Comparison of ENCODE assay signal across 16 cellular contexts in genomic region chr11:35005156-35005780, GRCh38.
A peak's percentile ranks its signal among the peaks of the same experiment; 100 is the strongest.
DNase-seq lines count a peak whose midpoint lies in the region; ATAC-seq and TF ChIP-seq lines count a peak whose summit lies in the region.
"Had no signal": no experiment of that assay in that cellular context is flagged by ENCODE, and none has a peak within 500 bp of the region (broad histone marks: within the 10 kb centered on the region; RNA-seq: fewer than 3 reads in every experiment).

No MANE protein-coding gene starts in this region.

- H3K27me3 ChIP-seq in OCI-LY3 (ENCODE audit: low read depth, low read length) (no peaks in the 10 kb centered on the region), upper lobe of right lung (no peaks in the 10 kb centered on the region)
- H3K27me3 ChIP-seq: testis had no signal

- H3K4me3 ChIP-seq in OCI-LY3 (ENCODE audit: low read length) (no peak overlapping the region), upper lobe of right lung (no peak overlapping the region)
- H3K4me3 ChIP-seq: testis had no signal

- no peaks in the 10 kb centered on the region for H3K36me3 ChIP-seq in OCI-LY3 (replicated peaks; ENCODE audit: low read depth, low read length)
- no peaks in the 10 kb centered on the region for H3K36me3 ChIP-seq in upper lobe of right lung

- peak; percentile 50 for DNase-seq in DMS53 (lab: John Stamatoyannopoulos, UW)
- no peak for DNase-seq in DMS53 treated with DMSO at 0.1 percent for 48 hours (lab: John Stamatoyannopoulos, UW; ENCODE audit: unreplicated experiment)
- DNase-seq in left colon = peak in 1 of 2 donors; percentile 38
- DNase-seq in upper lobe of right lung = no peak
- no peak for DNase-seq in HK-2 (ENCODE audit: unreplicated experiment)
- DNase-seq in inferior parietal cortex (ENCODE audit: extremely low spot score) = no peak
- no peak for DNase-seq in WTC11 (ENCODE audit: low spot score)
- DNase-seq: activated CD4-positive, CD25-positive, alpha-beta regulatory T cell; activated CD8-positive, alpha-beta memory T cell treated with anti-CD3 and anti-CD28 coated beads, Interleukin-2, amount 10 ng/mL, durations not matched to agents 7 days and 5 days; activated naive CD4-positive, alpha-beta T cell treated with anti-CD3 and anti-CD28 coated beads, Interleukin-2, amount 10 ng/mL, durations not matched to agents 7 days and 5 days; CD8-positive, alpha-beta memory T cell; effector CD8-positive, alpha-beta T cell; GF-D8; mesendoderm; testis had no signal

- H3K9me3 Mint-ChIP-seq in WTC11 = no peaks in the 10 kb centered on the region
- H3K9me3 Mint-ChIP-seq: activated naive CD4-positive, alpha-beta T cell treated with anti-CD3 and anti-CD28 coated beads, Interleukin-2, amount 10 ng/mL, durations not matched to agents 7 days and 5 days; CD8-positive, alpha-beta memory T cell had no signal

- no peak overlapping the region for H3K27ac Mint-ChIP-seq in WTC11
- H3K27ac Mint-ChIP-seq: activated CD8-positive, alpha-beta memory T cell treated with anti-CD3 and anti-CD28 coated beads, Interleukin-2, amount 10 ng/mL, durations not matched to agents 7 days and 5 days; activated naive CD4-positive, alpha-beta T cell treated with anti-CD3 and anti-CD28 coated beads, Interleukin-2, amount 10 ng/mL, durations not matched to agents 7 days and 5 days had no signal

- POLR2A ChIA-PET in WTC11 (lab: Charles Lee) = no interaction called here

- H3K4me1 Mint-ChIP-seq in WTC11 = peaks cover 10% of the 10 kb centered on the region

- intact Hi-C loops in left colon (cut with DNase I, micrococcal nuclease) (loop anchor here in 1 of 2 donors (10.0 kb wide), 1 partner anchor 110 kb away; no protein-coding TSS in a partner anchor), upper lobe of right lung (cut with DNase I) (no loop called here)

- TF ChIP-seq CTCF in OCI-LY3 (IDR thresholded peaks at IDR 0.05; ENCODE audit: low read depth, low read length) (no peak), upper lobe of right lung (IDR thresholded peaks at IDR 0.05) (no peak), WTC11 (IDR thresholded peaks at IDR 0.05) (no peak)

- no peak overlapping the region for H2AFZ ChIP-seq in OCI-LY3 (ENCODE audit: low read depth, low read length)

- CTCF ChIA-PET in WTC11 (lab: Charles Lee) = no interaction called here

- H3K36me3 Mint-ChIP-seq in WTC11 = no peaks in the 10 kb centered on the region

- no peaks in the 10 kb centered on the region for H3K9me3 ChIP-seq in OCI-LY3 (ENCODE audit: insufficient read depth, low read length)
- no peaks in the 10 kb centered on the region for H3K9me3 ChIP-seq in upper lobe of right lung
- H3K9me3 ChIP-seq: testis had no signal

- H3K4me1 ChIP-seq in OCI-LY3 (ENCODE audit: low read length) = peaks cover 79% of the 10 kb centered on the region
- H3K4me1 ChIP-seq in upper lobe of right lung = peaks cover 9% of the 10 kb centered on the region
- H3K4me1 ChIP-seq: testis had no signal

- H3K27me3 Mint-ChIP-seq in WTC11 (ENCODE audit: low read depth) = no peaks in the 10 kb centered on the region
- H3K27me3 Mint-ChIP-seq: CD8-positive, alpha-beta memory T cell had no signal

- H4K20me1 ChIP-seq in OCI-LY3 (ENCODE audit: insufficient read depth, low read length) = no peaks in the 10 kb centered on the region

- H3K79me2 ChIP-seq in OCI-LY3 (ENCODE audit: low read length) = peaks cover 13% of the 10 kb centered on the region

- ATAC-seq in left colon = peak; percentile 86
- ATAC-seq in upper lobe of right lung = peak; percentile 60
- no peak for ATAC-seq in WTC11
- ATAC-seq: activated CD8-positive, alpha-beta memory T cell treated with anti-CD3 and anti-CD28 coated beads, Interleukin-2, amount 10 ng/mL, durations not matched to agents 7 days and 5 days had no signal

- H3K27ac ChIP-seq in OCI-LY3 (ENCODE audit: low read length) (peak overlapping the region; percentile 91; the same call in 1 of the 2 replicates), upper lobe of right lung (no peak overlapping the region)
- H3K27ac ChIP-seq: testis had no signal

- H3K9ac ChIP-seq in OCI-LY3 (ENCODE audit: low read length) = peak overlapping the region; percentile 19; the same call in 1 of the 2 replicates

- no peak overlapping the region for H3K4me3 Mint-ChIP-seq in WTC11
- H3K4me3 Mint-ChIP-seq: activated CD8-positive, alpha-beta memory T cell treated with anti-CD3 and anti-CD28 coated beads, Interleukin-2, amount 10 ng/mL, durations not matched to agents 7 days and 5 days; activated naive CD4-positive, alpha-beta T cell treated with anti-CD3 and anti-CD28 coated beads, Interleukin-2, amount 10 ng/mL, durations not matched to agents 7 days and 5 days had no signal

- H3K4me2 ChIP-seq in OCI-LY3 (ENCODE audit: low read length) = peak overlapping the region; percentile 79

TF ChIP-seq in WTC11, 78 proteins besides CTCF, POLR2A, EP300 and RAD21 (continues in another document):
- TF ChIP-seq PRDM15 (CRISPR knock-in tag; IDR thresholded peaks at IDR 0.05) = no peak
- no peak for TF ChIP-seq IRF2 (CRISPR knock-in tag; IDR thresholded peaks at IDR 0.05; ENCODE audit: borderline replicate concordance, low read depth)
- no peak for TF ChIP-seq NFYB (CRISPR knock-in tag; conservative IDR thresholded peaks at IDR 0.05; ENCODE audit: low read depth)
- no peak for TF ChIP-seq NR1H2 (CRISPR knock-in tag; IDR thresholded peaks at IDR 0.05)
- TF ChIP-seq FOXP4 (CRISPR knock-in tag; IDR thresholded peaks at IDR 0.05) = no peak
- no peak for TF ChIP-seq CREM (CRISPR knock-in tag; IDR thresholded peaks at IDR 0.05)
- TF ChIP-seq SMAD3 (CRISPR knock-in tag; IDR thresholded peaks at IDR 0.05; ENCODE audit: borderline replicate concordance) = no peak
- TF ChIP-seq GRHL2 (CRISPR knock-in tag; IDR thresholded peaks at IDR 0.05; ENCODE audit: insufficient replicate concordance, severe bottlenecking) = no peak
- no peak for TF ChIP-seq ZNF317 (CRISPR knock-in tag; IDR thresholded peaks at IDR 0.05; ENCODE audit: borderline replicate concordance, low read depth)
- no peak for TF ChIP-seq ESRRA (CRISPR knock-in tag; IDR thresholded peaks at IDR 0.05; ENCODE audit: borderline replicate concordance)
- no peak for TF ChIP-seq STAT6 (CRISPR knock-in tag; conservative IDR thresholded peaks at IDR 0.05; ENCODE audit: low read depth)
- TF ChIP-seq MXD4 (CRISPR knock-in tag; IDR thresholded peaks at IDR 0.05; ENCODE audit: borderline replicate concordance) = no peak
